ENCODE assay signal across 1 cellular context in the genomic region with DNA sequence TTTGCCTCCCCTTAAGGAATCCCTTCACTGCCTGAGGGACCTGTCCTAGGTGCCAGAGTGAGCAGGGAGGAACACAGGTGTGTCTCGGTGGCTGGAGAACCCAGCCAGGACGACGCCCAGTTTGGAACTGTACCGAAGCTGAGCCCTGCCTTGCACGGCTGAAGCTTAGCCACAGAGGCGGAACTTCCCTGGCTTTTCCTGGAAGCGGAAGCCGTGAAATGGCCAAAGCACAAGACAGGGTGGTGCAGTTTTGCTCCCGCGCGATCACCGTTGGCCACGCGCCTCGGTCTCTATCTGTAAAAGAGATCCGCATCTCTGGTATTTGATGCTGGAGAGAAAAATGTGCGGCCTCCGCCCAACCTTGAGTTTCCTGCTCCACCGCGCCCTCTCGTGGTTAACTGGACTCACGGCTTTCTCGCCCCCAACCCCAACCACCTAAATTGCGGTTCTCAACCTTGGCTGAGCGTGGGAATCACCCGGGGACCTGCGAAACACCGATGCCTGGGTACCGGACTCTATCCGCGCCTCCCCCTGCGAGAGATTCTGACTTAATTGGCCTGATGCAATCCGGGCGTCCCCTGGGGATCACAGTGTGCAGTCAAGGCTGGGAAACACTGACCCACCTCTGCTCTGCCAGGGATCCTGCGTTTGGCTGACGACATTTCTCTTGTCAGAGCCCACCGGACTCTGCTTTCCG.
TF ChIP-seq lines count a peak whose summit lies in the region.

No MANE protein-coding gene starts in this region.

TF ChIP-seq in GM23338, 12 proteins besides CTCF, POLR2A, EP300 and RAD21 (continued from another document):
- TF ChIP-seq, protein P1, sequence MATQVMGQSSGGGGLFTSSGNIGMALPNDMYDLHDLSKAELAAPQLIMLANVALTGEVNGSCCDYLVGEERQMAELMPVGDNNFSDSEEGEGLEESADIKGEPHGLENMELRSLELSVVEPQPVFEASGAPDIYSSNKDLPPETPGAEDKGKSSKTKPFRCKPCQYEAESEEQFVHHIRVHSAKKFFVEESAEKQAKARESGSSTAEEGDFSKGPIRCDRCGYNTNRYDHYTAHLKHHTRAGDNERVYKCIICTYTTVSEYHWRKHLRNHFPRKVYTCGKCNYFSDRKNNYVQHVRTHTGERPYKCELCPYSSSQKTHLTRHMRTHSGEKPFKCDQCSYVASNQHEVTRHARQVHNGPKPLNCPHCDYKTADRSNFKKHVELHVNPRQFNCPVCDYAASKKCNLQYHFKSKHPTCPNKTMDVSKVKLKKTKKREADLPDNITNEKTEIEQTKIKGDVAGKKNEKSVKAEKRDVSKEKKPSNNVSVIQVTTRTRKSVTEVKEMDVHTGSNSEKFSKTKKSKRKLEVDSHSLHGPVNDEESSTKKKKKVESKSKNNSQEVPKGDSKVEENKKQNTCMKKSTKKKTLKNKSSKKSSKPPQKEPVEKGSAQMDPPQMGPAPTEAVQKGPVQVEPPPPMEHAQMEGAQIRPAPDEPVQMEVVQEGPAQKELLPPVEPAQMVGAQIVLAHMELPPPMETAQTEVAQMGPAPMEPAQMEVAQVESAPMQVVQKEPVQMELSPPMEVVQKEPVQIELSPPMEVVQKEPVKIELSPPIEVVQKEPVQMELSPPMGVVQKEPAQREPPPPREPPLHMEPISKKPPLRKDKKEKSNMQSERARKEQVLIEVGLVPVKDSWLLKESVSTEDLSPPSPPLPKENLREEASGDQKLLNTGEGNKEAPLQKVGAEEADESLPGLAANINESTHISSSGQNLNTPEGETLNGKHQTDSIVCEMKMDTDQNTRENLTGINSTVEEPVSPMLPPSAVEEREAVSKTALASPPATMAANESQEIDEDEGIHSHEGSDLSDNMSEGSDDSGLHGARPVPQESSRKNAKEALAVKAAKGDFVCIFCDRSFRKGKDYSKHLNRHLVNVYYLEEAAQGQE (IDR thresholded peaks at IDR 0.05; ENCODE audit: unreplicated experiment), result no peak
